ENCODE assay signal across 9 cellular contexts in genomic region chr11:12200359-12201015, GRCh38.
A peak's percentile ranks its signal among the peaks of the same experiment; 100 is the strongest.
DNase-seq lines count a peak whose midpoint lies in the region; ATAC-seq and TF ChIP-seq lines count a peak whose summit lies in the region.
"Had no signal": no experiment of that assay in that cellular context is flagged by ENCODE, and none has a peak within 500 bp of the region (broad histone marks: within the 10 kb centered on the region; RNA-seq: fewer than 3 reads in every experiment).

No MANE protein-coding gene starts in this region.

- peak overlapping the region; percentile 93 for H2AK9ac ChIP-seq in IMR-90 (replicated peaks; ENCODE audit: low read depth, low read length, poor library complexity)

- peak overlapping the region; percentile 97 for H2BK20ac ChIP-seq in IMR-90 (ENCODE audit: low read depth, low read length)

- peak overlapping the region; percentile 79 for H3K56ac ChIP-seq in IMR-90 (ENCODE audit: extremely low read depth, insufficient read depth, low read length)

- H4K91ac ChIP-seq in IMR-90 (ENCODE audit: insufficient read depth, low read depth, low read length), result peak overlapping the region; percentile 91

- peaks cover 41% of the 10 kb centered on the region for H3K9me1 ChIP-seq in IMR-90 (ENCODE audit: insufficient read depth, low read length)

- H3K18ac ChIP-seq in IMR-90 (ENCODE audit: low read depth, low read length), result peak overlapping the region; percentile 74

- peak overlapping the region; percentile 64 to 90 for H4K8ac ChIP-seq in IMR-90 (ENCODE audit: low read depth in 2 of 2, low read length in 2 of 2)

- H3K36me3 Mint-ChIP-seq in mesothelial cell of epicardium, result no peaks in the 10 kb centered on the region
- peaks cover 77 to 92% of the 10 kb centered on the region in 2 donors for H3K36me3 Mint-ChIP-seq in CD14-positive monocyte
- H3K36me3 Mint-ChIP-seq: memory B cell had no signal

- ATAC-seq in IMR-90 (ENCODE audit: low read depth), result peak; percentile 43
- ATAC-seq in HG03139 (IDR thresholded peaks at IDR 0.05; ENCODE audit: unreplicated experiment), result no peak

- DNase-seq in IMR-90, result peak; percentile 83
- DNase-seq in choroid plexus epithelial cell (ENCODE audit: low read depth), result peak; percentile 65
- peak in 1 of 2 experiments; percentile 69 for DNase-seq in mesothelial cell of epicardium (ENCODE audit: low spot score in 2 of 2, unreplicated experiment in 2 of 2)
- no peak for DNase-seq in SW 1271 (lab: John Stamatoyannopoulos, UW)
- no peak for DNase-seq in retina
- no peak for DNase-seq in CD14-positive monocyte (ENCODE audit: low spot score)

- no peaks in the 10 kb centered on the region for H3K36me3 ChIP-seq in BLaER1
- H3K36me3 ChIP-seq in IMR-90 (ENCODE audit: control insufficient read depth, insufficient read depth, low read length), result peaks cover 18% of the 10 kb centered on the region

- intact Hi-C loops in IMR-90 (cut with micrococcal nuclease) (loop anchor here (2.0 kb wide), 1 partner anchor 18 kb away; no protein-coding TSS in a partner anchor), CD14-positive monocyte (cut with micrococcal nuclease) (no loop called here)

- H3K9ac ChIP-seq in BLaER1 (0 out of 2 replicates have a peak overlapping the region, but pooled peaks have one; percentile 16), IMR-90 (ENCODE audit: low read depth, low read length) (peak overlapping the region; percentile 35; the same call in 1 of the 2 replicates)

- dilution Hi-C loops in IMR-90 (cut with HindIII; ENCODE audit: low sequenced_read_pairs, unreplicated experiment), result no loop called here

- H3K27ac ChIP-seq in BLaER1, result peak overlapping the region; percentile 65
- H3K27ac ChIP-seq in IMR-90 (ENCODE audit: insufficient read depth, low read length), result peak overlapping the region; percentile 87

- peaks cover 10% of the 10 kb centered on the region for H3K9me3 Mint-ChIP-seq in mesothelial cell of epicardium
- H3K9me3 Mint-ChIP-seq in CD14-positive monocyte, result peaks cover 0 to 1% (median 0%) of the 10 kb centered on the region in 7 donors

- no peaks in the 10 kb centered on the region for H3K9me3 ChIP-seq in BLaER1
- H3K9me3 ChIP-seq in IMR-90 (ENCODE audit: control insufficient read depth, insufficient read depth, low read length), result no peaks in the 10 kb centered on the region

- peak overlapping the region; percentile 39 for H2AFZ ChIP-seq in IMR-90 (replicated peaks; ENCODE audit: low read length, poor library complexity)

- H3K4me3 Mint-ChIP-seq in mesothelial cell of epicardium, result no peak overlapping the region
- H3K4me3 Mint-ChIP-seq in CD14-positive monocyte, result no peak overlapping the region
- H3K4me3 Mint-ChIP-seq: memory B cell had no signal

- H3K4me1 Mint-ChIP-seq in mesothelial cell of epicardium (peaks cover 34% of the 10 kb centered on the region), CD14-positive monocyte (peaks cover 26% of the 10 kb centered on the region)

- peak overlapping the region; percentile 85 for H3K23ac ChIP-seq in IMR-90 (ENCODE audit: low read depth, low read length)

- H3K27me3 ChIP-seq in BLaER1 (no peaks in the 10 kb centered on the region), IMR-90 (ENCODE audit: control insufficient read depth, insufficient read depth, low read length) (no peaks in the 10 kb centered on the region)

- no peak overlapping the region for H3K4me3 ChIP-seq in BLaER1
- no peak overlapping the region for H3K4me3 ChIP-seq in IMR-90 (ENCODE audit: insufficient read depth, low read depth, low read length)
- no peak overlapping the region for H3K4me3 ChIP-seq in choroid plexus epithelial cell (ENCODE audit: low read depth, low read length)

- peak overlapping the region; percentile 50 for H4K5ac ChIP-seq in IMR-90 (ENCODE audit: low read depth, low read length)

- H2BK5ac ChIP-seq in IMR-90 (ENCODE audit: low read depth, low read length, poor library complexity, severe bottlenecking), result peak overlapping the region; percentile 98

- H3K27me3 Mint-ChIP-seq in mesothelial cell of epicardium (ENCODE audit: low read depth), result no peaks in the 10 kb centered on the region
- H3K27me3 Mint-ChIP-seq in CD14-positive monocyte (ENCODE audit: low read depth in 3 of 3), result peaks cover 0 to 1% (median 0%) of the 10 kb centered on the region in 3 donors

- H3K27ac Mint-ChIP-seq in mesothelial cell of epicardium, result peak overlapping the region; percentile 94
- H3K27ac Mint-ChIP-seq in CD14-positive monocyte, result no peak overlapping the region
- H3K27ac Mint-ChIP-seq: memory B cell had no signal

- BruUV-seq in IMR-90 (replicated peaks; lab: Mats Ljungman, UMichigan), result no TSS peak

- 47% methylated on average over 3 of the region's 12 CpGs; no CpG with 5 or more reads in 1 of the 2 experiments for WGBS in IMR-90 (ENCODE audit: extremely low coverage in 2 of 2, insufficient read length in 1 of 2), 2 experiments

- no peak for TF ChIP-seq POLR2A in IMR-90 (IDR thresholded peaks at IDR 0.05; ENCODE audit: low read depth, low read length)

- peak overlapping the region; percentile 72 for H3K4me2 ChIP-seq in BLaER1
- H3K4me2 ChIP-seq in IMR-90 (ENCODE audit: low read depth, low read length), result peak overlapping the region; percentile 35; the same call in 1 of the 2 replicates

- H3K79me1 ChIP-seq in IMR-90 (ENCODE audit: low read depth in 1 of 2, low read length in 2 of 2), result peaks cover 37 to 86% of the 10 kb centered on the region in 2 experiments

- POLR2A ChIA-PET in IMR-90 (lab: Charles Lee; ENCODE audit: unreplicated experiment), result interaction anchor here (0.6 kb wide), 1 partner anchor 29 kb away, joined by 4 read pairs; no protein-coding TSS in a partner anchor

- peak overlapping the region; percentile 98 for H3K14ac ChIP-seq in IMR-90 (replicated peaks; ENCODE audit: low read depth, low read length)

- H3K4me1 ChIP-seq in BLaER1, result peaks cover 71% of the 10 kb centered on the region
- H3K4me1 ChIP-seq in IMR-90 (ENCODE audit: control insufficient read depth, insufficient read depth, low read length), result peaks cover 35% of the 10 kb centered on the region

- peak overlapping the region; percentile 68 for H2BK15ac ChIP-seq in IMR-90 (ENCODE audit: low read depth, low read length)

- TF ChIP-seq RAD21 in IMR-90 (IDR thresholded peaks at IDR 0.05; ENCODE audit: low read length), result peak; percentile 6; the same call in 1 of the 2 replicates

- TF ChIP-seq CTCF in IMR-90 (conservative IDR thresholded peaks at IDR 0.05; ENCODE audit: low read depth, low read length), result no peak
- no peak for TF ChIP-seq CTCF in choroid plexus epithelial cell (conservative IDR thresholded peaks at IDR 0.05; ENCODE audit: low read depth, low read length)
- TF ChIP-seq CTCF in mesothelial cell of epicardium (IDR thresholded peaks at IDR 0.05; ENCODE audit: unreplicated experiment), result no peak
- no peak for TF ChIP-seq CTCF in CD14-positive monocyte (IDR thresholded peaks at IDR 0.05)

- peak overlapping the region; percentile 91 for H2BK120ac ChIP-seq in IMR-90 (ENCODE audit: low read depth, low read length)

- H4K20me1 ChIP-seq in BLaER1, result no peaks in the 10 kb centered on the region
- peaks cover 3% of the 10 kb centered on the region; the same call in 1 of the 2 replicates for H4K20me1 ChIP-seq in IMR-90 (ENCODE audit: insufficient read depth, low read length)

- CTCF ChIA-PET in IMR-90 (lab: Yijun Ruan, JAX), result interaction anchor here (1.0 kb wide), 1 partner anchor 44 kb away, joined by 4 read pairs; no protein-coding TSS in a partner anchor

- peak overlapping the region; percentile 96 for H2AK5ac ChIP-seq in IMR-90 (ENCODE audit: low read depth, low read length)

- in situ Hi-C loops in IMR-90 (cut with MboI; ENCODE audit: low sequenced_read_pairs), result no loop called here

- peak overlapping the region; percentile 96 for H3K4ac ChIP-seq in IMR-90 (ENCODE audit: low read depth, low read length)

TF ChIP-seq in IMR-90, 13 proteins besides CTCF, POLR2A, EP300 and RAD21:
- TF ChIP-seq CEBPB (IDR thresholded peaks at IDR 0.05; ENCODE audit: low read depth, low read length), result no peak
- TF ChIP-seq ELK1 (IDR thresholded peaks at IDR 0.05; ENCODE audit: borderline replicate concordance, low read depth, low read length), result no peak
- TF ChIP-seq RFX5 (IDR thresholded peaks at IDR 0.05; ENCODE audit: low read depth, low read length), result no peak
- no peak for TF ChIP-seq CHD1 (IDR thresholded peaks at IDR 0.05; ENCODE audit: low read depth, low read length)
- no peak for TF ChIP-seq FOS (IDR thresholded peaks at IDR 0.05; ENCODE audit: low read depth, low read length)
- peak; percentile 91 for TF ChIP-seq BHLHE40 (IDR thresholded peaks at IDR 0.05; ENCODE audit: low read depth, low read length)
- no peak for TF ChIP-seq SMC3 (IDR thresholded peaks at IDR 0.05; ENCODE audit: low read depth, low read length)
- TF ChIP-seq MXI1 (IDR thresholded peaks at IDR 0.05; ENCODE audit: borderline replicate concordance, low read depth, low read length), result no peak
- no peak for TF ChIP-seq RCOR1 (IDR thresholded peaks at IDR 0.05; ENCODE audit: insufficient replicate concordance, low read length)
- TF ChIP-seq MAZ (IDR thresholded peaks at IDR 0.05; ENCODE audit: borderline replicate concordance, low read depth, low read length), result peak; percentile 15; the same call in 1 of the 2 replicates
- TF ChIP-seq MAFK (IDR thresholded peaks at IDR 0.05; ENCODE audit: low read depth, low read length), result no peak
- TF ChIP-seq USF2 (IDR thresholded peaks at IDR 0.05; ENCODE audit: low read depth, low read length), result peak; percentile 89
- no peak for TF ChIP-seq NFE2L2 (IDR thresholded peaks at IDR 0.05; ENCODE audit: low read depth, low read length)

Comparison
In these comparisons a context has a peak if more than half of its experiments do, and no peak if none do; other contexts are left out.
1. DNase-seq: peak in IMR-90 (single experiment) and choroid plexus epithelial cell (single experiment); none in SW 1271 (0 of 2), retina (single experiment) and CD14-positive monocyte (single experiment).